2 cellular contexts compared by ENCODE assay signal in genomic region chr1:39346876-39347275, GRCh38.
TF ChIP-seq lines count a peak whose summit lies in the region.

No MANE protein-coding gene starts in this region.

TF ChIP-seq in WTC11, 78 proteins besides CTCF, POLR2A, EP300 and RAD21 (continued from another document):
- no peak for TF ChIP-seq GRHL2 (CRISPR knock-in tag; IDR thresholded peaks at IDR 0.05; ENCODE audit: insufficient replicate concordance, severe bottlenecking)
- TF ChIP-seq USF2 (CRISPR knock-in tag; IDR thresholded peaks at IDR 0.05) = no peak
- no peak for TF ChIP-seq ZNF138 (CRISPR knock-in tag; conservative IDR thresholded peaks at IDR 0.05)

TF ChIP-seq in H1, 55 proteins besides CTCF, POLR2A, EP300 and RAD21 (continued from another document):
- TF ChIP-seq SIX5 (IDR thresholded peaks at IDR 0.05; ENCODE audit: low read depth, low read length) (no peak), ZNF274 (IDR thresholded peaks at IDR 0.05; ENCODE audit: borderline replicate concordance, extremely low read depth, low read length) (no peak), RNF2 (IDR thresholded peaks at IDR 0.05; ENCODE audit: borderline replicate concordance, low read depth, low read length, missing control alignments, poor library complexity, severe bottlenecking) (no peak)
